30 cellular contexts compared by ENCODE assay signal in the genomic region with DNA sequence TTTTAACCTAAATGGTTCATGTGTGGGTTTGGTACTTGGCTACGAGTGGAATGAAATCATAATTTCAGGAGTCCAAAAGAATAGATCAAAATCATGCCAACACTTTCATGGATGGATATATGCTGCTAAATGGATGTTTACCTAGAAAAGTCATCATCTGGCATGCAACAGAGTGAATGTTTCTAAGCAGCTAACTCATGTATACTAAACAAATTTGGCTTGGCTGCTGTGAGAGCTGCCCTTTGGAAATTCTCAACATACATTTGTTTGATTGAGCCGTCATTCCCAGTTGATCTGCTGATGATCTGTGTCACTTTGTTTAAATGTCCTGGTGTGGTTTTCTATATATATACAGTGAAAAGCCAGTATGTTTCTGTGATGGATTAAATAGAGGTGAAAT.
"Had no signal": no experiment of that assay in that cellular context is flagged by ENCODE, and none has a peak within 500 bp of the region (broad histone marks: within the 10 kb centered on the region; RNA-seq: fewer than 3 reads in every experiment).

No MANE protein-coding gene starts in this region.

- H3K4me1 ChIP-seq: adrenal gland, body of pancreas, esophagus muscularis mucosa, foreskin keratinocyte, gastrocnemius medialis had no signal

- H3K9me3 ChIP-seq: adrenal gland, body of pancreas, esophagus muscularis mucosa, gastrocnemius medialis, heart left ventricle had no signal

- H3K27me3 ChIP-seq: adrenal gland, body of pancreas, esophagus muscularis mucosa, foreskin keratinocyte, gastrocnemius medialis, heart left ventricle had no signal

- H3K4me3 ChIP-seq: adrenal gland, body of pancreas, esophagus muscularis mucosa, gastrocnemius medialis, heart left ventricle had no signal

- DNase-seq: activated CD4-positive, alpha-beta memory T cell treated with anti-CD3 and anti-CD28 coated beads for 36 hours; activated CD4-positive, alpha-beta T cell treated with anti-CD3 and anti-CD28 coated beads for 36 hours; activated CD4-positive, alpha-beta T cell treated with anti-CD3 and anti-CD28 coated beads, Interleukin-2, amount 10 ng/mL, durations not matched to agents 24 days and 14 days; activated CD4-positive, CD25-positive, alpha-beta regulatory T cell; activated CD4-positive, CD25-positive, alpha-beta regulatory T cell treated with anti-CD3 and anti-CD28 coated beads, Interleukin-2, amount 50 U/mL, for 72 hours; activated CD8-positive, alpha-beta memory T cell treated with anti-CD3 and anti-CD28 coated beads, Interleukin-2, amount 10 ng/mL, durations not matched to agents 7 days and 5 days; activated CD8-positive, alpha-beta memory T cell treated with anti-CD3 and anti-CD28 coated beads, Interleukin-2, amount 50 U/mL, for 4 hours; activated CD8-positive, alpha-beta T cell treated with anti-CD3 and anti-CD28 coated beads, Interleukin-2, amount 10 ng/mL, durations not matched to agents 7 days and 5 days; activated effector memory CD4-positive, alpha-beta T cell treated with anti-CD3 and anti-CD28 coated beads, Interleukin-2, amount 50 U/mL, for 16 hours; activated naive CD4-positive, alpha-beta T cell treated with anti-CD3 and anti-CD28 coated beads for 36 hours; activated naive CD8-positive, alpha-beta T cell treated with anti-CD3 and anti-CD28 coated beads for 36 hours; activated naive CD8-positive, alpha-beta T cell treated with anti-CD3 and anti-CD28 coated beads, Interleukin-2, amount 50 U/mL, for 24 hours; activated T-cell treated with anti-CD3 and anti-CD28 coated beads, Interleukin-2, amount 50 U/mL, for 1 hour; activated T-cell treated with anti-CD3 and anti-CD28 coated beads, Interleukin-2, amount 50 U/mL, for 48 hours; adrenal gland; amygdala; aorta; body of pancreas; cortex of kidney; dermis blood vessel endothelial cell; effector CD8-positive, alpha-beta T cell; foreskin keratinocyte; gastrocnemius medialis; glutamatergic neuron; heart left ventricle; T-helper 1 cell; T-helper 17 cell; T1000 had no signal

- H3K36me3 ChIP-seq: adrenal gland, esophagus muscularis mucosa, gastrocnemius medialis, heart left ventricle had no signal

- ATAC-seq: activated CD4-positive, alpha-beta T cell treated with anti-CD3 and anti-CD28 coated beads for 36 hours; activated CD8-positive, alpha-beta memory T cell treated with anti-CD3 and anti-CD28 coated beads, Interleukin-2, amount 10 ng/mL, durations not matched to agents 7 days and 5 days; activated CD8-positive, alpha-beta T cell treated with anti-CD3 and anti-CD28 coated beads, Interleukin-2, amount 10 ng/mL, durations not matched to agents 7 days and 5 days; activated naive CD8-positive, alpha-beta T cell treated with anti-CD3 and anti-CD28 coated beads, Interleukin-2, amount 50 U/mL, for 24 hours; body of pancreas; foreskin keratinocyte; gastrocnemius medialis; heart left ventricle; T-helper 17 cell had no signal

- H3K27ac ChIP-seq: adrenal gland, body of pancreas, epithelial cell of prostate, esophagus muscularis mucosa, foreskin keratinocyte, gastrocnemius medialis, heart left ventricle had no signal
